In genomic region chr21:39630191-39630591, GRCh38 we compare ENCODE assay signal across 19 cellular contexts. TPM values are rescaled to one million over a fixed set of nuclear protein-coding genes. Genes with fewer than 3 reads are reported as not detected.
A peak's percentile ranks its signal among the peaks of the same experiment; 100 is the strongest.
DNase-seq lines count a peak whose midpoint lies in the region; ATAC-seq and TF ChIP-seq lines count a peak whose summit lies in the region.
"Had no signal": no experiment of that assay in that cellular context is flagged by ENCODE, and none has a peak within 500 bp of the region (broad histone marks: within the 10 kb centered on the region; RNA-seq: fewer than 3 reads in every experiment).

No MANE protein-coding gene starts in this region.

- H3K4me3 ChIP-seq in astrocyte of the cerebellum (ENCODE audit: low read depth, low read length) = peak overlapping the region; percentile 10
- H3K4me3 ChIP-seq: cardiac muscle cell, skin epidermis had no signal

- TF ChIP-seq CTCF in astrocyte of the cerebellum (IDR thresholded peaks at IDR 0.05; ENCODE audit: low read depth, low read length, missing control alignments) = no peak

- no peak for ATAC-seq in GM21723 (IDR thresholded peaks at IDR 0.05; ENCODE audit: unreplicated experiment)
- ATAC-seq in GM21529 (IDR thresholded peaks at IDR 0.05; ENCODE audit: unreplicated experiment) = no peak
- ATAC-seq in HG03469 (IDR thresholded peaks at IDR 0.05; ENCODE audit: unreplicated experiment) = no peak
- ATAC-seq: T-cell had no signal

- in situ Hi-C loops in Caki2 (cut with HindIII; ENCODE audit: low pct_unique_long_range_greater_than_20kb, low sequenced_read_pairs) (no loop called here), astrocyte of the cerebellum (cut with HindIII; ENCODE audit: low sequenced_read_pairs) (no loop called here)

- DNase-seq in Caki2 (ENCODE audit: low read depth) (peak; percentile 92), LoVo (ENCODE audit: low spot score) (peak; percentile 79), astrocyte of the cerebellum (ENCODE audit: low read depth) (peak; percentile 47), kidney glomerular epithelial cell (lab: John Stamatoyannopoulos, UW) (peak; percentile 91), NCI-H1105 (lab: John Stamatoyannopoulos, UW) (no peak)
- DNase-seq: activated CD4-positive, CD25-positive, alpha-beta regulatory T cell treated with anti-CD3 and anti-CD28 coated beads, Interleukin-2, amount 50 U/mL, for 72 hours; activated CD8-positive, alpha-beta memory T cell treated with anti-CD3 and anti-CD28 coated beads, Interleukin-2, amount 50 U/mL, for 48 hours; activated naive CD4-positive, alpha-beta T cell treated with anti-CD3 and anti-CD28 coated beads, Interleukin-2, amount 50 U/mL, for 16 hours; DMS 273 treated with DMSO at 0.1 percent for 48 hours; NCI-H1105 treated with DMSO at 0.1 percent for 48 hours; NCI-H446 treated with DMSO at 0.1 percent for 48 hours; nucleus accumbens; stimulated activated naive CD4-positive, alpha-beta T cell; T-cell had no signal

RNA-seq across cellular contexts. Expression of gene B3GALT5, which starts 17.5 kb away (rescaled TPM):
- total RNA-seq in Caki2 (2014; rRNA removed; shearing (Covaris generic); ENCODE audit: low replicate concordance) = 12.1 and 25.4 TPM in 2 replicates
